22 cellular contexts compared by ENCODE assay signal in genomic region chr18:41331661-41332060, GRCh38.
"Had no signal": no experiment of that assay in that cellular context is flagged by ENCODE, and none has a peak within 500 bp of the region (broad histone marks: within the 10 kb centered on the region; RNA-seq: fewer than 3 reads in every experiment).

No MANE protein-coding gene starts in this region.

- DNase-seq: Kasumi-1, MM.1S, NCI-H1092 treated with DMSO at 0.1 percent for 48 hours, NCI-H1436, NCI-H187, NCI-H2029, NCI-H2081 treated with DMSO at 0.1 percent for 48 hours, NCI-H2171, NCI-H226, NCI-H446, NCI-H510A, NCI-H524 treated with DMSO at 0.1 percent for 48 hours, NCI-H69, NCI-H774, SHP77, SK-N-SH had no signal

- H3K27ac Mint-ChIP-seq: IgD-negative memory B cell had no signal

- H3K4me1 Mint-ChIP-seq: IgD-negative memory B cell had no signal

- H3K9me3 ChIP-seq: SK-N-SH had no signal

- H3K4me3 Mint-ChIP-seq: IgD-negative memory B cell had no signal

- H3K27me3 Mint-ChIP-seq: IgD-negative memory B cell had no signal

- H3K27ac ChIP-seq: HL-60, KMS-11, RWPE1 had no signal

- H3K36me3 Mint-ChIP-seq: IgD-negative memory B cell had no signal

- FAIRE-seq: HTR-8/SVneo, K562 had no signal

- H3K4me3 ChIP-seq: K562 had no signal

- ATAC-seq: K562 had no signal
